15 cellular contexts compared by ENCODE assay signal in the genomic region with DNA sequence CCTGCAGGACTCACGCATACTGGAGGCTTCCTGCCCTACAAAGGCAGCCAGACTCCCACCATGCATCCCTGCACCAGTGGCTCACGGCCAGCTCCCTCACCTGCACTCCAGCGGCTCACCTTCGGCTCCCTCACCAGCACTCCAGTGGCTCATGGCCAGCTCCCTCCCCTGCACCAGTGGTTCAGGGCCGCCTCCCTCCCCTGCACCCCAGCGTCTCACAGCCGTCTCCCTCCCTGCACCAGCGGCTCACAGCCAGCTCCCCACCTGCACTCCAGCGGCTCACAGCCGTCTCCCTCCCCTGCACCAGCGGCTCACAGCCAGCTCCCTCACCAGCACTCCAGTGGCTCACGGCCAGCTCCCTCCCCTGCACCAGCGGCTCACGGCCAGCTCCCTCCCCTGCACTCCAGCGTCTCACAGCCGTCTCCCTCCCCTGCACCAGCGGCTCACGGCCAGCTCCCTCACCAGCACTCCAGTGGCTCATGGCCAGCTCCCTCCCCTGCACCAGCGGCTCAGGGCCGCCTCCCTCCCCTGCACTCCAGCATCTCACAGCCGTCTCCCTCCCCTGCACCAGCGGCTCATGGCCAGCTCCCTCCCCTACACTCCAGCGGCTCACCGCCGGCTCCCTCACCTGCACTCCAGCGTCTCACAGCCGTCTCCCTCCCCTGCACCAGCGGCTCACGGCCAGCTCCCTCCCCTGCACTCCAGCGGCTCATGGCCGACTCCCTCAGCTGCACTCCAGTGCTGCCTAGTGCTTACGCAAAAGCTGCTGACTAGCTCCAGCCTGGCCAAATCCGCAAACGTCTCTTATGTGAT.
DNase-seq lines count a peak whose midpoint lies in the region; ATAC-seq and TF ChIP-seq lines count a peak whose summit lies in the region.
"Had no signal": no experiment of that assay in that cellular context is flagged by ENCODE, and none has a peak within 500 bp of the region (broad histone marks: within the 10 kb centered on the region; RNA-seq: fewer than 3 reads in every experiment).

No MANE protein-coding gene starts in this region.

- H3K4me1 ChIP-seq in neural progenitor cell: no peaks in the 10 kb centered on the region
- no peaks in the 10 kb centered on the region for H3K4me1 ChIP-seq in spleen
- H3K4me1 ChIP-seq in hepatocyte (ENCODE audit: insufficient read depth): no peaks in the 10 kb centered on the region
- H3K4me1 ChIP-seq: gastroesophageal sphincter, tibial nerve had no signal

- peaks cover 5% of the 10 kb centered on the region for H3K9me3 Mint-ChIP-seq in activated CD4-positive, alpha-beta T cell treated with anti-CD3 and anti-CD28 coated beads for 36 hours (ENCODE audit: low read depth)
- peaks cover 4% of the 10 kb centered on the region for H3K9me3 Mint-ChIP-seq in activated CD8-positive, alpha-beta T cell treated with anti-CD3 and anti-CD28 coated beads for 36 hours
- peaks cover 21% of the 10 kb centered on the region for H3K9me3 Mint-ChIP-seq in neural progenitor cell
- H3K9me3 Mint-ChIP-seq: natural killer cell treated with Interleukin-12 subunit alpha and Interleukin-12 subunit beta and Interleukin-15 and Interleukin-18, amount 100 ng/mL, for 72 hours had no signal

- POLR2A ChIA-PET in activated CD4-positive, alpha-beta T cell treated with anti-CD3 and anti-CD28 coated beads for 36 hours (lab: Charles Lee): no interaction called here
- POLR2A ChIA-PET in activated CD8-positive, alpha-beta T cell treated with anti-CD3 and anti-CD28 coated beads for 36 hours (lab: Charles Lee): no interaction called here

- H3K4me2 ChIP-seq in neural progenitor cell: no peak overlapping the region
- no peak overlapping the region for H3K4me2 ChIP-seq in hepatocyte

- H3K36me3 ChIP-seq in neural progenitor cell: no peaks in the 10 kb centered on the region
- H3K36me3 ChIP-seq in spleen: no peaks in the 10 kb centered on the region
- H3K36me3 ChIP-seq in hepatocyte (replicated peaks; ENCODE audit: insufficient read depth, low read depth): no peaks in the 10 kb centered on the region
- H3K36me3 ChIP-seq: gastroesophageal sphincter, tibial nerve had no signal

- CTCF ChIA-PET in activated CD4-positive, alpha-beta T cell treated with anti-CD3 and anti-CD28 coated beads for 36 hours (lab: Charles Lee): no interaction called here
- CTCF ChIA-PET in activated CD8-positive, alpha-beta T cell treated with anti-CD3 and anti-CD28 coated beads for 36 hours (lab: Charles Lee): no interaction called here

- no peak for TF ChIP-seq POLR2A in spleen (IDR thresholded peaks at IDR 0.05)

- H3K27me3 Mint-ChIP-seq in activated CD4-positive, alpha-beta T cell treated with anti-CD3 and anti-CD28 coated beads for 36 hours: peaks cover 2% of the 10 kb centered on the region
- H3K27me3 Mint-ChIP-seq in activated CD8-positive, alpha-beta T cell treated with anti-CD3 and anti-CD28 coated beads for 36 hours: peaks cover 2% of the 10 kb centered on the region
- peaks cover 8% of the 10 kb centered on the region for H3K27me3 Mint-ChIP-seq in neural progenitor cell (ENCODE audit: insufficient read depth, low read depth)

- ATAC-seq in activated CD4-positive, alpha-beta T cell treated with anti-CD3 and anti-CD28 coated beads for 36 hours: no peak
- ATAC-seq in activated CD8-positive, alpha-beta T cell treated with anti-CD3 and anti-CD28 coated beads for 36 hours: no peak
- ATAC-seq: gastroesophageal sphincter; natural killer cell treated with Interleukin-12 subunit alpha and Interleukin-12 subunit beta and Interleukin-15 and Interleukin-18, amount 100 ng/mL, for 72 hours had no signal

- peaks cover 8% of the 10 kb centered on the region for H3K4me1 Mint-ChIP-seq in activated CD4-positive, alpha-beta T cell treated with anti-CD3 and anti-CD28 coated beads for 36 hours
- H3K4me1 Mint-ChIP-seq in activated CD8-positive, alpha-beta T cell treated with anti-CD3 and anti-CD28 coated beads for 36 hours (ENCODE audit: low read depth): peaks cover 14% of the 10 kb centered on the region
- H3K4me1 Mint-ChIP-seq in neural progenitor cell: peaks cover 5% of the 10 kb centered on the region

- H3K9me2 ChIP-seq in hepatocyte (replicated peaks; ENCODE audit: insufficient read depth): no peaks in the 10 kb centered on the region

- H3K4me3 ChIP-seq in Jurkat, Clone E6-1 (ENCODE audit: low read length): no peak overlapping the region
- H3K4me3 ChIP-seq in neural progenitor cell: no peak overlapping the region
- no peak overlapping the region for H3K4me3 ChIP-seq in spleen
- no peak overlapping the region for H3K4me3 ChIP-seq in hepatocyte
- H3K4me3 ChIP-seq: dorsolateral prefrontal cortex, gastroesophageal sphincter, tibial nerve had no signal

- no peaks in the 10 kb centered on the region for H3F3A ChIP-seq in neural progenitor cell (ENCODE audit: low read depth)

- H3K27me3 ChIP-seq in neural progenitor cell (no peaks in the 10 kb centered on the region), spleen (replicated peaks in 1 of 7) (peaks cover 0 to 21% (median 0%) of the 10 kb centered on the region in 7 donors), hepatocyte (no peaks in the 10 kb centered on the region)
- H3K27me3 ChIP-seq: tibial nerve had no signal

- peak overlapping the region; percentile 6 for H3K4me3 Mint-ChIP-seq in activated CD4-positive, alpha-beta T cell treated with anti-CD3 and anti-CD28 coated beads for 36 hours
- H3K4me3 Mint-ChIP-seq in activated CD8-positive, alpha-beta T cell treated with anti-CD3 and anti-CD28 coated beads for 36 hours: peak overlapping the region; percentile 9
- no peak overlapping the region for H3K4me3 Mint-ChIP-seq in neural progenitor cell
- H3K4me3 Mint-ChIP-seq: natural killer cell treated with Interleukin-12 subunit alpha and Interleukin-12 subunit beta and Interleukin-15 and Interleukin-18, amount 100 ng/mL, for 72 hours had no signal

- H3K27ac ChIP-seq in neural progenitor cell: no peak overlapping the region
- peak overlapping the region in 1 of 8 donors; percentile 27 for H3K27ac ChIP-seq in spleen
- no peak overlapping the region for H3K27ac ChIP-seq in hepatocyte
- H3K27ac ChIP-seq: gastroesophageal sphincter, tibial nerve had no signal

- H2AFZ ChIP-seq in neural progenitor cell (replicated peaks) (no peak overlapping the region), hepatocyte (no peak overlapping the region)

- H4K20me1 ChIP-seq in neural progenitor cell (ENCODE audit: low read depth): no peaks in the 10 kb centered on the region
- no peaks in the 10 kb centered on the region for H4K20me1 ChIP-seq in hepatocyte (ENCODE audit: insufficient read depth, poor library complexity, severe bottlenecking)

- H3K27ac Mint-ChIP-seq in activated CD4-positive, alpha-beta T cell treated with anti-CD3 and anti-CD28 coated beads for 36 hours: no peak overlapping the region
- H3K27ac Mint-ChIP-seq in activated CD8-positive, alpha-beta T cell treated with anti-CD3 and anti-CD28 coated beads for 36 hours: no peak overlapping the region
- peak overlapping the region; percentile 4 for H3K27ac Mint-ChIP-seq in neural progenitor cell
- H3K27ac Mint-ChIP-seq: natural killer cell treated with Interleukin-12 subunit alpha and Interleukin-12 subunit beta and Interleukin-15 and Interleukin-18, amount 100 ng/mL, for 72 hours had no signal

- 58 to 77% (median 71%) methylated on average over 34 of the region's 34 CpGs for whole genome bisulfite sequencing in spleen, 5 donors
- 63% methylated on average over 19 of the region's 34 CpGs for WGBS in hepatocyte (ENCODE audit: low lambda C conversion rate, missing lambda C conversion rate)

- no peaks in the 10 kb centered on the region for H3K36me3 Mint-ChIP-seq in activated CD4-positive, alpha-beta T cell treated with anti-CD3 and anti-CD28 coated beads for 36 hours (ENCODE audit: low read depth)
- no peaks in the 10 kb centered on the region for H3K36me3 Mint-ChIP-seq in activated CD8-positive, alpha-beta T cell treated with anti-CD3 and anti-CD28 coated beads for 36 hours (ENCODE audit: low read depth)
- H3K36me3 Mint-ChIP-seq in neural progenitor cell: no peaks in the 10 kb centered on the region
- H3K36me3 Mint-ChIP-seq: natural killer cell treated with Interleukin-12 subunit alpha and Interleukin-12 subunit beta and Interleukin-15 and Interleukin-18, amount 100 ng/mL, for 72 hours had no signal

- no peaks in the 10 kb centered on the region for H3K9me3 ChIP-seq in neural progenitor cell (ENCODE audit: low read depth)
- H3K9me3 ChIP-seq in spleen: peaks cover 0 to 3% (median 0%) of the 10 kb centered on the region in 8 donors
- no peaks in the 10 kb centered on the region for H3K9me3 ChIP-seq in hepatocyte (ENCODE audit: low read depth)
- H3K9me3 ChIP-seq: gastroesophageal sphincter had no signal

- DNase-seq in activated CD4-positive, alpha-beta T cell treated with anti-CD3 and anti-CD28 coated beads for 36 hours: no peak
- no peak for DNase-seq in activated CD4-positive, alpha-beta T cell treated with anti-CD3 and anti-CD28 coated beads for 4 hours
- peak; percentile 35 for DNase-seq in Jurkat, Clone E6-1 (ENCODE audit: low read depth, low spot score)
- peak; percentile 5 for DNase-seq in activated CD8-positive, alpha-beta T cell treated with anti-CD3 and anti-CD28 coated beads for 36 hours
- DNase-seq in neural progenitor cell (ENCODE audit: low spot score) (no peak), spleen (no peak), hepatocyte (ENCODE audit: low spot score) (no peak), NCI-H2107 treated with DMSO at 0.1 percent for 48 hours (lab: John Stamatoyannopoulos, UW; ENCODE audit: unreplicated experiment) (no peak)
- DNase-seq: ACHN; activated CD4-positive, CD25-positive, alpha-beta regulatory T cell treated with anti-CD3 and anti-CD28 coated beads, Interleukin-2, amount 50 U/mL, for 72 hours; NCI-H2107 had no signal

- H3K79me2 ChIP-seq in neural progenitor cell (ENCODE audit: low read depth) (no peaks in the 10 kb centered on the region), hepatocyte (no peaks in the 10 kb centered on the region)

- no peak overlapping the region for H3K9ac ChIP-seq in neural progenitor cell

- TF ChIP-seq CTCF in activated CD8-positive, alpha-beta T cell treated with anti-CD3 and anti-CD28 coated beads for 36 hours (IDR thresholded peaks at IDR 0.05): no peak
- no peak for TF ChIP-seq CTCF in neural progenitor cell (IDR thresholded peaks at IDR 0.05)
- TF ChIP-seq CTCF in spleen (IDR thresholded peaks at IDR 0.05 in 8 of 11, conservative IDR thresholded peaks at IDR 0.05 in 3 of 11): no peak
- TF ChIP-seq CTCF in hepatocyte (IDR thresholded peaks at IDR 0.05; ENCODE audit: poor library complexity): no peak

- intact Hi-C loops in activated CD4-positive, alpha-beta T cell treated with anti-CD3 and anti-CD28 coated beads for 36 hours (cut with DNase I, micrococcal nuclease): no loop called here
- intact Hi-C loops in activated CD8-positive, alpha-beta T cell treated with anti-CD3 and anti-CD28 coated beads for 36 hours (cut with micrococcal nuclease): no loop called here
- intact Hi-C loops in spleen (cut with DNase I; ENCODE audit: low total_unique reads): no loop called here

Comparison
In these comparisons a context has a peak if more than half of its experiments do, and no peak if none do; other contexts are left out.
1. DNase-seq: peak in Jurkat, Clone E6-1 (single experiment) and activated CD8-positive, alpha-beta T cell treated with anti-CD3 and anti-CD28 coated beads for 36 hours (single experiment); none in activated CD4-positive, alpha-beta T cell treated with anti-CD3 and anti-CD28 coated beads for 36 hours (single experiment), activated CD4-positive, alpha-beta T cell treated with anti-CD3 and anti-CD28 coated beads for 4 hours (0 of 2), neural progenitor cell (single experiment), spleen (single experiment), hepatocyte (single experiment) and NCI-H2107 treated with DMSO at 0.1 percent for 48 hours (single experiment).